2 cellular contexts compared by ENCODE assay signal in the genomic region with DNA sequence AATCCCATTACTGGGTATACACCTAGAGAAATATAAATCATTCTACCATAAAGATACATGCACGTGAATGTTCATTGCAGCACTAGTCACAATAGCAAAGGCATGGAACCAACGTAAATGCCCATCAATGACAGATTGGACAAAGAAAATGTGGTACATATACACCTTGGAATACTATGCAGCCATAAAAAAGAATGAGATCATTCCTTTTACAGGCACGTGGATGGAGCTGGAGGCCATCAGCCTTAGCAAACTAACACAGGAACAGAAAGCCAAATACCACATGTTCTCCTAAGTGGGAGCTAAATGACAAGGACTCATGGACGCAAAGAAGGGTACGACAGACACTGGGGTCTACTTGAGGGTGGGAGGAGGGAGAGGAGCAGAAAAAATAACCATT. TPM values are rescaled to one million over a fixed set of nuclear protein-coding genes. Genes with fewer than 3 reads are reported as not detected.
"Had no signal": no experiment of that assay in that cellular context is flagged by ENCODE, and none has a peak within 500 bp of the region (broad histone marks: within the 10 kb centered on the region; RNA-seq: fewer than 3 reads in every experiment).

No MANE protein-coding gene starts in this region.

RNA-seq across cellular contexts. Expression of a gene that starts 16.2 kb away (rescaled TPM):
- total RNA-seq: G401, GM12878 had no signal
- polyA plus RNA-seq: GM12878 had no signal

RNA-seq across cellular contexts. Expression of a gene that starts 22.5 kb away (rescaled TPM):
- total RNA-seq: G401, GM12878 had no signal
- polyA plus RNA-seq: GM12878 had no signal
